17 cellular contexts compared by ENCODE assay signal in the genomic region with DNA sequence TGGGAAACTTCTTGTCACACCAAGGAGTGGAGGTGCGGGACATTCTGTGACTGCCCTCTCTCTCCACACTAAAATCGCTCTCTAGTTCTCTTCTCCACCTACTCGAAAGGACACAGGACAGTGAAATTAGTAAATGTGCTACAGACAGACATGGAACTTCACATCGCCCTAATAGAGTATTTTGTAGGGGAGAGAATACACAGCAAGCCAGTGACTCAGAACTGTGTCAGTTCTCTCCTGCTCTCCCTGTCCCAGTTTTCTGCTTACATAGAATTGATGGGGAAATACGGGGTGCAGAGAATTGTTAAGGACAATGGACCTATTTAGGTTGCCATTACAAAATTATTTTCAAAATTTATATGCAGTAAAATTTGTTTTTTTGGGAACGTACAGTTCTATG.
DNase-seq lines count a peak whose midpoint lies in the region; ATAC-seq and TF ChIP-seq lines count a peak whose summit lies in the region.
"Had no signal": no experiment of that assay in that cellular context is flagged by ENCODE, and none has a peak within 500 bp of the region (broad histone marks: within the 10 kb centered on the region; RNA-seq: fewer than 3 reads in every experiment).

No MANE protein-coding gene starts in this region.

- no peaks in the 10 kb centered on the region for H3K36me3 ChIP-seq in IMR-90 (ENCODE audit: control insufficient read depth, insufficient read depth, low read length)

- TF ChIP-seq POLR2A in IMR-90 (IDR thresholded peaks at IDR 0.05; ENCODE audit: low read depth, low read length), result no peak

- no peak overlapping the region for H2AK5ac ChIP-seq in IMR-90 (ENCODE audit: low read depth, low read length)

- H3K4ac ChIP-seq in IMR-90 (ENCODE audit: low read depth, low read length), result no peak overlapping the region

- no peaks in the 10 kb centered on the region for H3K27me3 Mint-ChIP-seq in WTC11 (ENCODE audit: low read depth)
- H3K27me3 Mint-ChIP-seq in naive thymus-derived CD8-positive, alpha-beta T cell, result peaks cover 0 to 1% (median 0%) of the 10 kb centered on the region in 5 donors

- no peak overlapping the region for H3K56ac ChIP-seq in IMR-90 (ENCODE audit: extremely low read depth, insufficient read depth, low read length)

- H3K27ac ChIP-seq in IMR-90 (ENCODE audit: insufficient read depth, low read length) (no peak overlapping the region), foreskin keratinocyte (no peak overlapping the region)
- H3K27ac ChIP-seq: C4-2B had no signal

- no peak overlapping the region for H4K91ac ChIP-seq in IMR-90 (ENCODE audit: insufficient read depth, low read depth, low read length)

- no peaks in the 10 kb centered on the region for H3K9me3 ChIP-seq in IMR-90 (ENCODE audit: control insufficient read depth, insufficient read depth, low read length)

- no peak overlapping the region for H3K4me2 ChIP-seq in IMR-90 (ENCODE audit: low read depth, low read length)

- in situ Hi-C loops in IMR-90 (cut with MboI; ENCODE audit: low sequenced_read_pairs), result no loop called here

- dilution Hi-C loops in IMR-90 (cut with HindIII; ENCODE audit: low sequenced_read_pairs, unreplicated experiment), result no loop called here

- H3K4me1 ChIP-seq in IMR-90 (ENCODE audit: control insufficient read depth, insufficient read depth, low read length) (no peaks in the 10 kb centered on the region), foreskin keratinocyte (no peaks in the 10 kb centered on the region)

- no peaks in the 10 kb centered on the region for H4K20me1 ChIP-seq in IMR-90 (ENCODE audit: insufficient read depth, low read length)

- no peak overlapping the region for H3K4me3 Mint-ChIP-seq in WTC11
- H3K4me3 Mint-ChIP-seq in naive thymus-derived CD8-positive, alpha-beta T cell, result no peak overlapping the region
- H3K4me3 Mint-ChIP-seq: CD8-positive, alpha-beta memory T cell; H9 had no signal

- no peak overlapping the region for H3K14ac ChIP-seq in IMR-90 (replicated peaks; ENCODE audit: low read depth, low read length)

- CTCF ChIA-PET in IMR-90 (lab: Yijun Ruan, JAX) (no interaction called here), WTC11 (lab: Charles Lee) (no interaction called here)

- no peak overlapping the region for H3K18ac ChIP-seq in IMR-90 (ENCODE audit: low read depth, low read length)

- H2BK15ac ChIP-seq in IMR-90 (ENCODE audit: low read depth, low read length), result no peak overlapping the region

- POLR2A ChIA-PET in IMR-90 (lab: Charles Lee; ENCODE audit: unreplicated experiment) (interaction anchor here (0.6 kb wide), 1 partner anchor 469 kb away, joined by 3 read pairs; no protein-coding TSS in a partner anchor), WTC11 (lab: Charles Lee) (no interaction called here)
- POLR2A ChIA-PET in naive thymus-derived CD8-positive, alpha-beta T cell (lab: Charles Lee), result no interaction called here

- no peak overlapping the region for H2AK9ac ChIP-seq in IMR-90 (replicated peaks; ENCODE audit: low read depth, low read length, poor library complexity)

- TF ChIP-seq CTCF in IMR-90 (conservative IDR thresholded peaks at IDR 0.05; ENCODE audit: low read depth, low read length), result no peak
- TF ChIP-seq CTCF in WTC11 (IDR thresholded peaks at IDR 0.05), result no peak
- no peak for TF ChIP-seq CTCF in foreskin keratinocyte (conservative IDR thresholded peaks at IDR 0.05)

- DNase-seq in ELR (ENCODE audit: low read depth) (peak; percentile 18), IMR-90 (peak; percentile 16), WTC11 (ENCODE audit: low spot score) (no peak), foreskin keratinocyte (no peak), NCI-H748 (lab: John Stamatoyannopoulos, UW; ENCODE audit: unreplicated experiment) (no peak)
- DNase-seq in naive thymus-derived CD8-positive, alpha-beta T cell, result no peak
- DNase-seq: CD8-positive, alpha-beta memory T cell; GF-D8; H9; KBM-7; NCI-H1105; NCI-H146; NCI-H2029; NCI-H524 treated with DMSO at 0.1 percent for 48 hours; SHP77 had no signal

- WGBS in IMR-90 (ENCODE audit: extremely low coverage in 2 of 2, insufficient read length in 1 of 2), 2 experiments, result no CpG with 5 or more reads among the region's 6 CpGs

- H2BK120ac ChIP-seq in IMR-90 (ENCODE audit: low read depth, low read length), result no peak overlapping the region

- H2BK20ac ChIP-seq in IMR-90 (ENCODE audit: low read depth, low read length), result no peak overlapping the region

- no TSS peak for BruUV-seq in IMR-90 (replicated peaks; lab: Mats Ljungman, UMichigan)

- H3K9me3 Mint-ChIP-seq in WTC11, result peaks cover 54% of the 10 kb centered on the region
- peaks cover 0 to 50% (median 9%) of the 10 kb centered on the region in 9 donors for H3K9me3 Mint-ChIP-seq in naive thymus-derived CD8-positive, alpha-beta T cell

- peaks cover 8% of the 10 kb centered on the region for H3K4me1 Mint-ChIP-seq in WTC11
- peaks cover 0 to 3% (median 0%) of the 10 kb centered on the region in 4 donors for H3K4me1 Mint-ChIP-seq in naive thymus-derived CD8-positive, alpha-beta T cell
- H3K4me1 Mint-ChIP-seq: CD8-positive, alpha-beta memory T cell had no signal

- ATAC-seq in IMR-90 (ENCODE audit: low read depth), result no peak
- no peak for ATAC-seq in WTC11
- peak; percentile 24 for ATAC-seq in foreskin keratinocyte
- no peak for ATAC-seq in HG02938 (IDR thresholded peaks at IDR 0.05; ENCODE audit: unreplicated experiment)
- ATAC-seq in naive thymus-derived CD8-positive, alpha-beta T cell, result no peak

- no peak overlapping the region for H3K9ac ChIP-seq in IMR-90 (ENCODE audit: low read depth, low read length)

- peak overlapping the region; percentile 18; the same call in 1 of the 2 replicates for H3K27ac Mint-ChIP-seq in WTC11
- H3K27ac Mint-ChIP-seq in naive thymus-derived CD8-positive, alpha-beta T cell, result no peak overlapping the region
- H3K27ac Mint-ChIP-seq: CD8-positive, alpha-beta memory T cell; H9 had no signal

- intact Hi-C loops in IMR-90 (cut with micrococcal nuclease), result no loop called here

- no peak overlapping the region for H2BK5ac ChIP-seq in IMR-90 (ENCODE audit: low read depth, low read length, poor library complexity, severe bottlenecking)

- H3K27me3 ChIP-seq in IMR-90 (ENCODE audit: control insufficient read depth, insufficient read depth, low read length) (no peaks in the 10 kb centered on the region), foreskin keratinocyte (no peaks in the 10 kb centered on the region)

- no peak overlapping the region for H4K5ac ChIP-seq in IMR-90 (ENCODE audit: low read depth, low read length)

- no peak for TF ChIP-seq RAD21 in IMR-90 (IDR thresholded peaks at IDR 0.05; ENCODE audit: low read length)

- H3K79me1 ChIP-seq in IMR-90 (ENCODE audit: low read depth in 1 of 2, low read length in 2 of 2), result no peaks in the 10 kb centered on the region

- H3K36me3 Mint-ChIP-seq in WTC11, result peaks cover 42% of the 10 kb centered on the region
- peaks cover 0 to 22% (median 3%) of the 10 kb centered on the region in 3 donors for H3K36me3 Mint-ChIP-seq in naive thymus-derived CD8-positive, alpha-beta T cell

- H3K4me3 ChIP-seq in IMR-90 (ENCODE audit: insufficient read depth, low read depth, low read length), result no peak overlapping the region

- no peak overlapping the region for H4K8ac ChIP-seq in IMR-90 (ENCODE audit: low read depth in 2 of 2, low read length in 2 of 2)

- H3K23ac ChIP-seq in IMR-90 (ENCODE audit: low read depth, low read length), result no peak overlapping the region

- no peaks in the 10 kb centered on the region for H3K9me1 ChIP-seq in IMR-90 (ENCODE audit: insufficient read depth, low read length)

- no peak overlapping the region for H2AFZ ChIP-seq in IMR-90 (replicated peaks; ENCODE audit: low read length, poor library complexity)

TF ChIP-seq in IMR-90, 13 proteins besides CTCF, POLR2A, EP300 and RAD21:
- TF ChIP-seq, protein P1, sequence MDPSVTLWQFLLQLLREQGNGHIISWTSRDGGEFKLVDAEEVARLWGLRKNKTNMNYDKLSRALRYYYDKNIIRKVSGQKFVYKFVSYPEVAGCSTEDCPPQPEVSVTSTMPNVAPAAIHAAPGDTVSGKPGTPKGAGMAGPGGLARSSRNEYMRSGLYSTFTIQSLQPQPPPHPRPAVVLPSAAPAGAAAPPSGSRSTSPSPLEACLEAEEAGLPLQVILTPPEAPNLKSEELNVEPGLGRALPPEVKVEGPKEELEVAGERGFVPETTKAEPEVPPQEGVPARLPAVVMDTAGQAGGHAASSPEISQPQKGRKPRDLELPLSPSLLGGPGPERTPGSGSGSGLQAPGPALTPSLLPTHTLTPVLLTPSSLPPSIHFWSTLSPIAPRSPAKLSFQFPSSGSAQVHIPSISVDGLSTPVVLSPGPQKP (IDR thresholded peaks at IDR 0.05; ENCODE audit: borderline replicate concordance, low read depth, low read length), result no peak
- TF ChIP-seq FOS (IDR thresholded peaks at IDR 0.05; ENCODE audit: low read depth, low read length), result no peak
- no peak for TF ChIP-seq SMC3 (IDR thresholded peaks at IDR 0.05; ENCODE audit: low read depth, low read length)

TF ChIP-seq in WTC11, 78 proteins besides CTCF, POLR2A, EP300 and RAD21 (continues in another document):
- TF ChIP-seq USF1 (CRISPR knock-in tag; IDR thresholded peaks at IDR 0.05) (no peak), ZNF425 (CRISPR knock-in tag; conservative IDR thresholded peaks at IDR 0.05) (no peak), ETV6 (CRISPR knock-in tag; IDR thresholded peaks at IDR 0.05) (no peak)

Comparison
In these comparisons a context has a peak if more than half of its experiments do, and no peak if none do; other contexts are left out.
1. DNase-seq: peak in ELR (single experiment) and IMR-90 (single experiment); none in WTC11 (single experiment), foreskin keratinocyte (0 of 2), NCI-H748 (single experiment) and naive thymus-derived CD8-positive, alpha-beta T cell (0 of 10).